In genomic region chr2:15259356-15259756, GRCh38 we compare ENCODE assay signal across 2 cellular contexts.
TF ChIP-seq lines count a peak whose summit lies in the region.

No MANE protein-coding gene starts in this region.

TF ChIP-seq in HEK293T, 16 proteins besides CTCF, POLR2A, EP300 and RAD21 (continued from another document):
- peak; percentile 59 for TF ChIP-seq PKNOX1 (IDR thresholded peaks at IDR 0.05)

TF ChIP-seq in H1, 55 proteins besides CTCF, POLR2A, EP300 and RAD21 (continued from another document):
- peak; percentile 96 for TF ChIP-seq TCF12 (IDR thresholded peaks at IDR 0.05; ENCODE audit: low read depth, low read length)
- peak; percentile 52; the same call in 1 of the 2 replicates for TF ChIP-seq TEAD4 (IDR thresholded peaks at IDR 0.05; ENCODE audit: low read depth, low read length)
- peak; percentile 51 to 97; a peak in 1 of 4 replicates for TF ChIP-seq HDAC2 (IDR thresholded peaks at IDR 0.05; ENCODE audit: borderline replicate concordance in 1 of 2, low read depth in 2 of 2, low read length in 2 of 2)
- TF ChIP-seq RBBP5 (IDR thresholded peaks at IDR 0.05; ENCODE audit: borderline replicate concordance, low read depth, low read length) = no peak
- TF ChIP-seq POU5F1 (IDR thresholded peaks at IDR 0.05; ENCODE audit: low read depth, low read length) = peak; percentile 38; the same call in 1 of the 2 replicates
- peak; percentile 96 for TF ChIP-seq CHD7 (IDR thresholded peaks at IDR 0.05; ENCODE audit: insufficient replicate concordance, low read length)
- peak; percentile 30 to 86; a peak in 2 of 4 replicates for TF ChIP-seq SIN3A (conservative IDR thresholded peaks at IDR 0.05 in 1 of 2, IDR thresholded peaks at IDR 0.05 in 1 of 2; ENCODE audit: low read depth in 1 of 2, low read length in 2 of 2)
- peak; percentile 37; the same call in 1 of the 2 replicates for TF ChIP-seq YY1 (IDR thresholded peaks at IDR 0.05; ENCODE audit: low read depth, low read length)
- peak; percentile 29; the same call in 1 of the 2 replicates for TF ChIP-seq CEBPB (IDR thresholded peaks at IDR 0.05; ENCODE audit: low read depth, low read length)
- peak; percentile 20 for TF ChIP-seq ASH2L (IDR thresholded peaks at IDR 0.05; ENCODE audit: low read length)
- no peak for TF ChIP-seq EGR1 (IDR thresholded peaks at IDR 0.05; ENCODE audit: borderline replicate concordance, low read depth, low read length)
